Comparison of ENCODE assay signal across 8 cellular contexts in genomic region chr15:40807028-40807887, GRCh38. TPM values are rescaled to one million over a fixed set of nuclear protein-coding genes. Genes with fewer than 3 reads are reported as not detected.
DNase-seq lines count a peak whose midpoint lies in the region; FAIRE-seq and TF ChIP-seq lines count a peak whose summit lies in the region.

Gene DNAJC17, minus strand, starts transcription at chr15:40807473. Its CDS starts 27 bp downstream, at chr15:40807446.
Gene ZFYVE19, plus strand, starts transcription at chr15:40807089. Its CDS starts 501 bp downstream, at chr15:40807590.

- peaks cover 23% of the 10 kb centered on the region for H3K4me1 Mint-ChIP-seq in activated naive CD4-positive, alpha-beta T cell treated with anti-CD3 and anti-CD28 coated beads for 36 hours (ENCODE audit: low read depth)

- H3K27ac ChIP-seq in neutrophil, result peak within 1 kb of the TSS; percentile 80
- H3K27ac ChIP-seq in substantia nigra (ENCODE audit: low read depth, low read length, poor library complexity, severe bottlenecking), result peak within 1 kb of the TSS; percentile 96

- no peak for FAIRE-seq in frontal cortex (lab: Jason Lieb, UNC)

- H3K36me3 ChIP-seq in neutrophil, result peaks cover 25% of the 10 kb centered on the region

- DNase-seq in GM04504 (ENCODE audit: low read depth) (peak; percentile 96), HFF-Myc (ENCODE audit: extremely low read depth, low read depth) (peak; percentile 91), NAMALWA (ENCODE audit: low spot score) (peak; percentile 98), SK-N-DZ (ENCODE audit: low spot score) (peak; percentile 99), frontal cortex (ENCODE audit: low spot score in 2 of 2) (peak; percentile 75 to 89), substantia nigra (lab: John Stamatoyannopoulos, UW) (peak; percentile 84 to 99 (median 97))
- DNase-seq in activated naive CD4-positive, alpha-beta T cell treated with anti-CD3 and anti-CD28 coated beads for 36 hours, result peak; percentile 97

- no peaks in the 10 kb centered on the region for H3K27me3 Mint-ChIP-seq in activated naive CD4-positive, alpha-beta T cell treated with anti-CD3 and anti-CD28 coated beads for 36 hours (ENCODE audit: low read depth)

- peaks cover 7% of the 10 kb centered on the region for H3K36me3 Mint-ChIP-seq in activated naive CD4-positive, alpha-beta T cell treated with anti-CD3 and anti-CD28 coated beads for 36 hours (ENCODE audit: low read depth)

- CTCF ChIA-PET in activated naive CD4-positive, alpha-beta T cell treated with anti-CD3 and anti-CD28 coated beads for 36 hours (lab: Charles Lee), result interaction anchor here (0.7 to 2.3 kb wide), 3 partner anchors 24 to 53 kb away, joined by 3 to 7 read pairs (median 4); no protein-coding TSS in a partner anchor

- peaks cover 15 to 16% of the 10 kb centered on the region in 2 experiments for H3K4me1 ChIP-seq in neutrophil (ENCODE audit: control insufficient read depth in 1 of 2, insufficient read depth in 1 of 2, low read depth in 1 of 2, low read length in 1 of 2)

- no peaks in the 10 kb centered on the region for H3K9me3 ChIP-seq in neutrophil

- H3K27ac Mint-ChIP-seq in activated naive CD4-positive, alpha-beta T cell treated with anti-CD3 and anti-CD28 coated beads for 36 hours, result peak within 1 kb of the TSS; percentile 93

- H3K27me3 ChIP-seq in neutrophil, result no peaks in the 10 kb centered on the region

- H3K9me3 Mint-ChIP-seq in activated naive CD4-positive, alpha-beta T cell treated with anti-CD3 and anti-CD28 coated beads for 36 hours, result no peaks in the 10 kb centered on the region

- peak within 1 kb of the TSS; percentile 78 for H3K4me3 ChIP-seq in HFF-Myc (replicated peaks; ENCODE audit: low read depth, low read length)
- peak within 1 kb of the TSS; percentile 98 to 100 for H3K4me3 ChIP-seq in neutrophil (ENCODE audit: low read depth in 1 of 2, low read length in 1 of 2)

- peak within 1 kb of the TSS; percentile 86 for H3K4me3 Mint-ChIP-seq in activated naive CD4-positive, alpha-beta T cell treated with anti-CD3 and anti-CD28 coated beads for 36 hours

- intact Hi-C loops in activated naive CD4-positive, alpha-beta T cell treated with anti-CD3 and anti-CD28 coated beads for 36 hours (cut with micrococcal nuclease), result loop anchor here (1.0 to 5.0 kb wide), 13 partner anchors 20 to 525 kb away; partner anchors contain the start of genes CHAC1, CHP1, EXD1 and INO80

- TF ChIP-seq CTCF in HFF-Myc (IDR thresholded peaks at IDR 0.05; ENCODE audit: low read depth, low read length, missing control alignments), result no peak
- TF ChIP-seq CTCF in neutrophil (IDR thresholded peaks at IDR 0.05), result peak; percentile 27

RNA-seq across cellular contexts. Expression of gene DNAJC17, which starts in this region (rescaled TPM):
- polyA plus RNA-seq in SK-N-DZ (2014; cell fraction: cytosol; rRNA removed), result 67.8 and 69.3 TPM in 2 replicates
- 37.5 and 67.9 TPM in 2 replicates for polyA plus RNA-seq in SK-N-DZ (2014; cell fraction: nucleus; rRNA removed)
- 10 to 100 TPM; 25.9 to 28.1 TPM for total RNA-seq in activated naive CD4-positive, alpha-beta T cell treated with anti-CD3 and anti-CD28 coated beads for 36 hours
- 15.5 TPM for total RNA-seq in frontal cortex

RNA-seq across cellular contexts. Expression of gene ZFYVE19, which starts in this region (rescaled TPM):
- 35.9 and 37.3 TPM in 2 replicates for polyA plus RNA-seq in SK-N-DZ (2014; cell fraction: cytosol; rRNA removed)
- 53.6 and 67.3 TPM in 2 replicates for polyA plus RNA-seq in SK-N-DZ (2014; cell fraction: nucleus; rRNA removed)
- 10 to 100 TPM; 15.4 to 17.0 TPM for total RNA-seq in activated naive CD4-positive, alpha-beta T cell treated with anti-CD3 and anti-CD28 coated beads for 36 hours
- total RNA-seq in frontal cortex, result 18.8 TPM

Comparison
In these comparisons a context has a peak if more than half of its experiments do, and no peak if none do; other contexts are left out.
1. Peak in every context shown above with its lines: DNase-seq, H3K4me3 ChIP-seq and H3K27ac ChIP-seq.